15 cellular contexts compared by ENCODE assay signal in genomic region chr3:46312996-46313395, GRCh38. TPM values are rescaled to one million over a fixed set of nuclear protein-coding genes. Genes with fewer than 3 reads are reported as not detected.
A peak's percentile ranks its signal among the peaks of the same experiment; 100 is the strongest.
DNase-seq lines count a peak whose midpoint lies in the region; ATAC-seq, FAIRE-seq and TF ChIP-seq lines count a peak whose summit lies in the region.
"Had no signal": no experiment of that assay in that cellular context is flagged by ENCODE, and none has a peak within 500 bp of the region (broad histone marks: within the 10 kb centered on the region; RNA-seq: fewer than 3 reads in every experiment).

No MANE protein-coding gene starts in this region.

- no peak overlapping the region for H3K4me3 ChIP-seq in fibroblast of pulmonary artery (replicated peaks; ENCODE audit: low read depth, low read length)
- H3K4me3 ChIP-seq: uterus had no signal

- H3K27ac Mint-ChIP-seq in activated CD8-positive, alpha-beta T cell treated with anti-CD3 and anti-CD28 coated beads for 36 hours = no peak overlapping the region
- H3K27ac Mint-ChIP-seq: H9, WTC11 had no signal

- H3K4me3 Mint-ChIP-seq in activated CD8-positive, alpha-beta T cell treated with anti-CD3 and anti-CD28 coated beads for 36 hours = no peak overlapping the region
- H3K4me3 Mint-ChIP-seq: CD8-positive, alpha-beta memory T cell; H9; WTC11 had no signal

- no peak for TF ChIP-seq POLR2A in GM12891 (IDR thresholded peaks at IDR 0.05; ENCODE audit: low read depth, low read length)

- FAIRE-seq in GM12891 (lab: Jason Lieb, UNC) = peak; percentile 65
- FAIRE-seq: frontal cortex had no signal

- POLR2A ChIA-PET in activated CD8-positive, alpha-beta T cell treated with anti-CD3 and anti-CD28 coated beads for 36 hours (lab: Charles Lee) = interaction anchor here (0.6 kb wide), 1 partner anchor 127 kb away, joined by 3 read pairs; no protein-coding TSS in a partner anchor

- no peak for TF ChIP-seq CTCF in fibroblast of pulmonary artery (IDR thresholded peaks at IDR 0.05; ENCODE audit: low read length, missing control alignments)
- TF ChIP-seq CTCF in activated CD8-positive, alpha-beta T cell treated with anti-CD3 and anti-CD28 coated beads for 36 hours (IDR thresholded peaks at IDR 0.05) = no peak

- no peaks in the 10 kb centered on the region for H3K36me3 Mint-ChIP-seq in activated CD8-positive, alpha-beta T cell treated with anti-CD3 and anti-CD28 coated beads for 36 hours (ENCODE audit: low read depth)
- H3K36me3 Mint-ChIP-seq: WTC11 had no signal

- H3K9me3 Mint-ChIP-seq in activated CD8-positive, alpha-beta T cell treated with anti-CD3 and anti-CD28 coated beads for 36 hours = peaks cover 8% of the 10 kb centered on the region
- H3K9me3 Mint-ChIP-seq: CD8-positive, alpha-beta memory T cell had no signal

- DNase-seq in GM12891 (ENCODE audit: insufficient read length, low spot score) = no peak
- peak; percentile 18 for DNase-seq in RPMI7951 (ENCODE audit: low read depth)
- DNase-seq in fibroblast of pulmonary artery (ENCODE audit: low read depth) = peak; percentile 58
- peak; percentile 79 for DNase-seq in pons (ENCODE audit: low spot score)
- DNase-seq in NCI-H526 treated with DMSO at 0.1 percent for 48 hours (lab: John Stamatoyannopoulos, UW) = no peak
- DNase-seq in NCI-H526 (lab: John Stamatoyannopoulos, UW) = no peak
- DNase-seq in activated CD8-positive, alpha-beta T cell treated with anti-CD3 and anti-CD28 coated beads for 36 hours = no peak
- DNase-seq: activated T-cell treated with anti-CD3 and anti-CD28 coated beads, Interleukin-2, amount 50 U/mL, for 48 hours; CD8-positive, alpha-beta memory T cell; H9; uterus had no signal

- intact Hi-C loops in activated CD8-positive, alpha-beta T cell treated with anti-CD3 and anti-CD28 coated beads for 36 hours (cut with micrococcal nuclease) = no loop called here

- H3K4me1 Mint-ChIP-seq in activated CD8-positive, alpha-beta T cell treated with anti-CD3 and anti-CD28 coated beads for 36 hours (ENCODE audit: low read depth) = peaks cover 11% of the 10 kb centered on the region

- no peak for ATAC-seq in HG02973 (IDR thresholded peaks at IDR 0.05; ENCODE audit: unreplicated experiment)
- ATAC-seq in activated CD8-positive, alpha-beta T cell treated with anti-CD3 and anti-CD28 coated beads for 36 hours = no peak
- ATAC-seq: WTC11 had no signal

- peaks cover 10% of the 10 kb centered on the region for H3K27me3 Mint-ChIP-seq in activated CD8-positive, alpha-beta T cell treated with anti-CD3 and anti-CD28 coated beads for 36 hours

- CTCF ChIA-PET in activated CD8-positive, alpha-beta T cell treated with anti-CD3 and anti-CD28 coated beads for 36 hours (lab: Charles Lee) = interaction anchor here (0.8 to 1.7 kb wide), 4 partner anchors 12 to 98 kb away, joined by 3 to 5 read pairs (median 3); no protein-coding TSS in a partner anchor

TF ChIP-seq in GM12891, 5 proteins besides CTCF, POLR2A, EP300 and RAD21:
- TF ChIP-seq PAX5 (IDR thresholded peaks at IDR 0.05; ENCODE audit: insufficient read depth, low read length, severe bottlenecking) (no peak), TAF1 (IDR thresholded peaks at IDR 0.05; ENCODE audit: low read depth, low read length) (no peak), POLR2AphosphoS5 (IDR thresholded peaks at IDR 0.05; ENCODE audit: low read depth, low read length) (no peak), SPI1 (IDR thresholded peaks at IDR 0.05; ENCODE audit: low read depth, low read length) (no peak), POU2F2 (IDR thresholded peaks at IDR 0.05; ENCODE audit: low read depth, low read length) (no peak)

RNA-seq across cellular contexts. Expression of gene CCR2, which starts 40.9 kb away (rescaled TPM):
- polyA plus RNA-seq in GM12891 (2012; ENCODE audit: low read depth, missing spikeins) = not detected
- not detected in 2 replicates for total RNA-seq in RPMI7951 (2014; rRNA removed; shearing (Covaris generic))
- total RNA-seq in activated CD8-positive, alpha-beta T cell treated with anti-CD3 and anti-CD28 coated beads for 36 hours = under 1 TPM; 0.81 to 0.83 TPM
- total RNA-seq: H9, lung microvascular endothelial cell, WTC11 had no signal

RNA-seq across cellular contexts. Expression of gene CCR5, which starts 57.8 kb away (rescaled TPM):
- 0.08 TPM for polyA plus RNA-seq in GM12891 (2012; ENCODE audit: low read depth, missing spikeins)
- not detected in 2 replicates for total RNA-seq in RPMI7951 (2014; rRNA removed; shearing (Covaris generic))
- total RNA-seq in activated CD8-positive, alpha-beta T cell treated with anti-CD3 and anti-CD28 coated beads for 36 hours = 1 to 10 TPM; 1.7 to 2.2 TPM
- total RNA-seq: H9, lung microvascular endothelial cell, WTC11 had no signal

Comparison
In these comparisons a context has a peak if more than half of its experiments do, and no peak if none do; other contexts are left out.
1. DNase-seq: peak in RPMI7951 (single experiment), fibroblast of pulmonary artery (single experiment) and pons (single experiment); none in GM12891 (single experiment), NCI-H526 treated with DMSO at 0.1 percent for 48 hours (single experiment), NCI-H526 (0 of 2) and activated CD8-positive, alpha-beta T cell treated with anti-CD3 and anti-CD28 coated beads for 36 hours (single experiment).